10 cellular contexts compared by ENCODE assay signal in the genomic region with DNA sequence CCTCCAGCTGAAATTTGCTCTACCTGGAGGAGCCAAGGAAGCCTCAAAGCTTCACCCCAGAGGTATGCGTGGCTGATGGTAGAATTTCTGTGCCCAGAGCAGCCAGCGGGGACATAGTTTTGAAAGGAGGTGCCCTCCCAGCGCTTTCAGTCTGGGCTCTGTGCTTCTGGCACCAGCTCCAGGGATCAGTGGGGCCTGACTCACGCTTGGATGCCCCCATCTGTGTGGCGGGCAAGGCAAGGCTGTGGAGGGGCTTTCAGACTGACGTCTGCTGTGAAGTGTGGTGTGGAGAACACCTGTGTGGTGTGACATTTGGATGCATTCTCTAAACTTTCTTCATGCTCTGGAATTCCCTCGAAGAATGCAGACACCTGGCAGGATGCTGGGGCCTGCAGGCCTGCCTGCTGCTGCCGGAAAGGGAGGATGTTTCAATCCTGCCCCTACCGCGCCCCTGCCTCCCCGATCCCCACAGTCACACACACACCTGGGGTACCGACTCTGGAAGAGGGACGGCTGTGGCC.
DNase-seq lines count a peak whose midpoint lies in the region; ATAC-seq and TF ChIP-seq lines count a peak whose summit lies in the region.
"Had no signal": no experiment of that assay in that cellular context is flagged by ENCODE, and none has a peak within 500 bp of the region (broad histone marks: within the 10 kb centered on the region; RNA-seq: fewer than 3 reads in every experiment).

No MANE protein-coding gene starts in this region.

- no peak overlapping the region for H3K27ac Mint-ChIP-seq in CD8-positive, alpha-beta T cell

- in situ Hi-C loops in G401 (cut with HindIII; ENCODE audit: low sequenced_read_pairs), result no loop called here
- in situ Hi-C loops in Panc1 (cut with HindIII; ENCODE audit: low pct_unique_long_range_greater_than_20kb, low sequenced_read_pairs), result no loop called here

- ATAC-seq in Panc1 (peak; percentile 30; the same call in 1 of the 2 replicates), sciatic nerve (peak; percentile 23), GM21515 (IDR thresholded peaks at IDR 0.05; ENCODE audit: unreplicated experiment) (no peak), HG03108 (IDR thresholded peaks at IDR 0.05; ENCODE audit: unreplicated experiment) (no peak)
- ATAC-seq in CD8-positive, alpha-beta T cell, result no peak

- no peak overlapping the region for H3K27ac ChIP-seq in Panc1 (ENCODE audit: low read length)
- peak overlapping the region; percentile 68 to 87 (median 84) for H3K27ac ChIP-seq in esophagus muscularis mucosa (replicated peaks in 1 of 4)
- H3K27ac ChIP-seq in CD8-positive, alpha-beta T cell (ENCODE audit: low read depth, low read length), result no peak overlapping the region

- BruUV-seq in Panc1 (replicated peaks; lab: Mats Ljungman, UMichigan), result no TSS peak

- TF ChIP-seq CTCF in Panc1 (IDR thresholded peaks at IDR 0.05) (no peak), esophagus muscularis mucosa (IDR thresholded peaks at IDR 0.05) (no peak)
- no peak for TF ChIP-seq CTCF in CD8-positive, alpha-beta T cell (IDR thresholded peaks at IDR 0.05)

- DNase-seq in G401 (ENCODE audit: low spot score), result peak; percentile 60
- no peak for DNase-seq in Panc1 (ENCODE audit: low read depth, low spot score)
- DNase-seq in esophagus muscularis mucosa (ENCODE audit: extremely low spot score), result no peak
- DNase-seq in sciatic nerve (ENCODE audit: low spot score), result no peak
- DNase-seq in central memory CD4-positive, alpha-beta T cell, result no peak
- DNase-seq in CD8-positive, alpha-beta T cell, result no peak
- DNase-seq: NCI-H1092, retina had no signal

- H3K4me3 ChIP-seq in Panc1 (ENCODE audit: low read depth in 2 of 2, low read length in 2 of 2) (no peak overlapping the region), esophagus muscularis mucosa (no peak overlapping the region)
- no peak overlapping the region for H3K4me3 ChIP-seq in CD8-positive, alpha-beta T cell (ENCODE audit: low read depth, low read length)

- TF ChIP-seq EP300 in esophagus muscularis mucosa (IDR thresholded peaks at IDR 0.05), result no peak

- H3K4me1 Mint-ChIP-seq in CD8-positive, alpha-beta T cell (ENCODE audit: low read depth), result no peaks in the 10 kb centered on the region

- CTCF ChIA-PET in Panc1 (lab: Charles Lee), result interaction anchor here (1.1 kb wide), 1 partner anchor 15 kb away, joined by 4 read pairs; no protein-coding TSS in a partner anchor
- CTCF ChIA-PET in CD8-positive, alpha-beta T cell (lab: Charles Lee), result no interaction called here

- POLR2A ChIA-PET in Panc1 (lab: Charles Lee), result no interaction called here
- POLR2A ChIA-PET in CD8-positive, alpha-beta T cell (lab: Charles Lee), result no interaction called here

- H3K9me3 ChIP-seq in Panc1 (ENCODE audit: control insufficient read depth, insufficient read depth, low read depth, low read length) (no peaks in the 10 kb centered on the region), esophagus muscularis mucosa (no peaks in the 10 kb centered on the region)
- no peaks in the 10 kb centered on the region for H3K9me3 ChIP-seq in CD8-positive, alpha-beta T cell (ENCODE audit: low read length)

- no peaks in the 10 kb centered on the region for H3K27me3 Mint-ChIP-seq in CD8-positive, alpha-beta T cell (ENCODE audit: low read depth)

- no peaks in the 10 kb centered on the region for H3K27me3 ChIP-seq in Panc1 (ENCODE audit: control insufficient read depth, insufficient read depth, low read length)
- no peaks in the 10 kb centered on the region for H3K27me3 ChIP-seq in esophagus muscularis mucosa
- H3K27me3 ChIP-seq in CD8-positive, alpha-beta T cell (ENCODE audit: insufficient read depth, low read length), result no peaks in the 10 kb centered on the region

- H3K9me3 Mint-ChIP-seq in CD8-positive, alpha-beta T cell, result no peaks in the 10 kb centered on the region

- no peak overlapping the region for H3K4me3 Mint-ChIP-seq in CD8-positive, alpha-beta T cell

- intact Hi-C loops in Panc1 (cut with micrococcal nuclease; ENCODE audit: unreplicated experiment), result no loop called here
- intact Hi-C loops in esophagus muscularis mucosa (cut with DNase I), result no loop called here
- intact Hi-C loops in sciatic nerve (cut with DNase I), result no loop called here
- intact Hi-C loops in CD8-positive, alpha-beta T cell (cut with DNase I, micrococcal nuclease), result no loop called here

- H3K4me1 ChIP-seq in Panc1 (ENCODE audit: control insufficient read depth, insufficient read depth, low read length) (no peaks in the 10 kb centered on the region), esophagus muscularis mucosa (peaks cover 17 to 52% (median 46%) of the 10 kb centered on the region in 4 donors)
- no peaks in the 10 kb centered on the region for H3K4me1 ChIP-seq in CD8-positive, alpha-beta T cell (ENCODE audit: insufficient read depth, low read length)

- H3K36me3 ChIP-seq in Panc1 (ENCODE audit: control insufficient read depth, insufficient read depth, low read length), result no peaks in the 10 kb centered on the region
- H3K36me3 ChIP-seq in esophagus muscularis mucosa, result peaks cover 0 to 27% (median 14%) of the 10 kb centered on the region in 4 donors
- no peaks in the 10 kb centered on the region for H3K36me3 ChIP-seq in CD8-positive, alpha-beta T cell (ENCODE audit: insufficient read depth, low read length)

- no peak for TF ChIP-seq POLR2A in esophagus muscularis mucosa (IDR thresholded peaks at IDR 0.05; ENCODE audit: low read depth)

- H3K36me3 Mint-ChIP-seq in CD8-positive, alpha-beta T cell, result no peaks in the 10 kb centered on the region

- WGBS in esophagus muscularis mucosa, result 50% methylated on average over 10 of the region's 13 CpGs

Comparison
In these comparisons a context has a peak if more than half of its experiments do, and no peak if none do; other contexts are left out.
1. ATAC-seq: peak in Panc1 (single experiment) and sciatic nerve (single experiment); none in GM21515 (single experiment), CD8-positive, alpha-beta T cell (single experiment) and HG03108 (single experiment).
2. H3K27ac ChIP-seq: peak in esophagus muscularis mucosa (4 of 4); none in Panc1 (single experiment) and CD8-positive, alpha-beta T cell (single experiment).